Comparison of ENCODE assay signal across 27 cellular contexts in genomic region chrX:125940985-125941384, GRCh38.
"Had no signal": no experiment of that assay in that cellular context is flagged by ENCODE, and none has a peak within 500 bp of the region (broad histone marks: within the 10 kb centered on the region; RNA-seq: fewer than 3 reads in every experiment).

No MANE protein-coding gene starts in this region.

- DNase-seq: stimulated activated CD4-positive, alpha-beta T cell treated with anti-CD3 and anti-CD28 coated beads, Interleukin-2, amount 100 ng/mL, for 48 hours; stimulated activated CD4-positive, alpha-beta T cell treated with anti-CD3 and anti-CD28 coated beads, Interleukin-4, amount 100 ng/mL, for 1 hour; stimulated activated CD4-positive, alpha-beta T cell treated with anti-CD3 and anti-CD28 coated beads, Interleukin-4, amount 100 ng/mL, for 24 hours; stimulated activated CD4-positive, alpha-beta T cell treated with anti-CD3 and anti-CD28 coated beads, Interleukin-4, amount 100 ng/mL, for 4 hours; stimulated activated CD8-positive, alpha-beta memory T cell treated with anti-CD3 and anti-CD28 coated beads, Interleukin-4, amount 100 ng/mL, for 48 hours; stimulated activated naive CD4-positive, alpha-beta T cell; stimulated activated naive CD4-positive, alpha-beta T cell treated with Interleukin-2 at 50 U/mL for 16 hours; stimulated activated naive CD8-positive, alpha-beta T cell treated with anti-CD3 and anti-CD28 coated beads, Interleukin-15, amount 100 ng/mL, for 72 hours; stimulated activated naive CD8-positive, alpha-beta T cell treated with anti-CD3 and anti-CD28 coated beads, Interleukin-15, Interleukin-2, amounts not matched to agents 100 U/mL and 50 U/mL, for 24 hours; stomach; substantia nigra; testis; thyroid gland; tibial artery; transverse colon; trophoblast cell; upper lobe of left lung; upper lobe of right lung; uterus had no signal

- H3K4me1 ChIP-seq: stomach, suprapubic skin, testis, thyroid gland, tibial artery, tibial nerve, transverse colon, upper lobe of left lung, upper lobe of right lung, uterus, vagina had no signal

- H3K36me3 ChIP-seq: stomach, suprapubic skin, thoracic aorta, thyroid gland, tibial artery, tibial nerve, transverse colon, upper lobe of left lung, upper lobe of right lung, uterus, vagina had no signal

- H3K27ac ChIP-seq: stomach, suprapubic skin, testis, thoracic aorta, thyroid gland, tibial artery, tibial nerve, transverse colon, upper lobe of left lung, upper lobe of right lung, uterus, vagina had no signal

- H3K4me1 Mint-ChIP-seq: stimulated activated effector memory CD8-positive, alpha-beta T cell treated with anti-CD3 and anti-CD28 coated beads, Interleukin-12 subunit alpha, Interleukin-12 subunit beta, amount 100 ng/mL, for 72 hours; stimulated activated memory B cell treated with anti-CD40 and anti-IgM and Interleukin-4, amounts not matched to agents 10 μg/mL and 1 μg/mL and 100 μg/mL, for 72 hours; stimulated activated naive CD8-positive, alpha-beta T cell treated with anti-CD3 and anti-CD28 coated beads, Interleukin-15, amount 100 ng/mL, for 72 hours had no signal

- H3K27ac Mint-ChIP-seq: stimulated activated effector memory CD8-positive, alpha-beta T cell treated with anti-CD3 and anti-CD28 coated beads, Interleukin-12 subunit alpha, Interleukin-12 subunit beta, amount 100 ng/mL, for 72 hours; stimulated activated memory B cell treated with anti-CD40 and anti-IgM and Interleukin-4, amounts not matched to agents 10 μg/mL and 1 μg/mL and 100 μg/mL, for 72 hours; stimulated activated naive CD8-positive, alpha-beta T cell treated with anti-CD3 and anti-CD28 coated beads, Interleukin-15, amount 100 ng/mL, for 72 hours; stimulated activated naive CD8-positive, alpha-beta T cell treated with anti-CD3 and anti-CD28 coated beads, Interleukin-15, Interleukin-2, amounts not matched to agents 100 ng/mL and 50 ng/mL, for 24 hours; type B pancreatic cell had no signal

- H3K4me3 Mint-ChIP-seq: stimulated activated effector memory CD8-positive, alpha-beta T cell treated with anti-CD3 and anti-CD28 coated beads, Interleukin-12 subunit alpha, Interleukin-12 subunit beta, amount 100 ng/mL, for 72 hours; stimulated activated memory B cell treated with anti-CD40 and anti-IgM and Interleukin-4, amounts not matched to agents 10 μg/mL and 1 μg/mL and 100 μg/mL, for 72 hours; stimulated activated naive CD8-positive, alpha-beta T cell treated with anti-CD3 and anti-CD28 coated beads, Interleukin-15, amount 100 ng/mL, for 72 hours; stimulated activated naive CD8-positive, alpha-beta T cell treated with anti-CD3 and anti-CD28 coated beads, Interleukin-15, Interleukin-2, amounts not matched to agents 100 ng/mL and 50 ng/mL, for 24 hours; type B pancreatic cell had no signal

- H3K4me3 ChIP-seq: stomach, suprapubic skin, testis, thoracic aorta, thyroid gland, tibial artery, tibial nerve, transverse colon, upper lobe of left lung, upper lobe of right lung, uterus, vagina had no signal

- H3K9me3 Mint-ChIP-seq: stimulated activated effector memory CD8-positive, alpha-beta T cell treated with anti-CD3 and anti-CD28 coated beads, Interleukin-12 subunit alpha, Interleukin-12 subunit beta, amount 100 ng/mL, for 72 hours; stimulated activated memory B cell treated with anti-CD40 and anti-IgM and Interleukin-4, amounts not matched to agents 10 μg/mL and 1 μg/mL and 100 μg/mL, for 72 hours; stimulated activated naive CD8-positive, alpha-beta T cell treated with anti-CD3 and anti-CD28 coated beads, Interleukin-15, Interleukin-2, amounts not matched to agents 100 ng/mL and 50 ng/mL, for 24 hours; type B pancreatic cell had no signal

- H3K27me3 ChIP-seq: stomach, suprapubic skin, testis, thyroid gland, tibial artery, tibial nerve, transverse colon, upper lobe of left lung, upper lobe of right lung, uterus, vagina had no signal

- H3K36me3 Mint-ChIP-seq: stimulated activated effector memory CD8-positive, alpha-beta T cell treated with anti-CD3 and anti-CD28 coated beads, Interleukin-12 subunit alpha, Interleukin-12 subunit beta, amount 100 ng/mL, for 72 hours; stimulated activated memory B cell treated with anti-CD40 and anti-IgM and Interleukin-4, amounts not matched to agents 10 μg/mL and 1 μg/mL and 100 μg/mL, for 72 hours; type B pancreatic cell had no signal

- H3K27me3 Mint-ChIP-seq: stimulated activated memory B cell treated with anti-CD40 and anti-IgM and Interleukin-4, amounts not matched to agents 10 μg/mL and 1 μg/mL and 100 μg/mL, for 72 hours; stimulated activated naive CD8-positive, alpha-beta T cell treated with anti-CD3 and anti-CD28 coated beads, Interleukin-15, amount 100 ng/mL, for 72 hours; stimulated activated naive CD8-positive, alpha-beta T cell treated with anti-CD3 and anti-CD28 coated beads, Interleukin-15, Interleukin-2, amounts not matched to agents 100 ng/mL and 50 ng/mL, for 24 hours; type B pancreatic cell had no signal

- ATAC-seq: stimulated activated effector memory CD8-positive, alpha-beta T cell treated with anti-CD3 and anti-CD28 coated beads, Interleukin-12 subunit alpha, Interleukin-12 subunit beta, amount 100 ng/mL, for 72 hours; stimulated activated memory B cell treated with anti-CD40 and anti-IgM and Interleukin-4, amounts not matched to agents 10 μg/mL and 1 μg/mL and 100 μg/mL, for 72 hours; stimulated activated naive CD8-positive, alpha-beta T cell treated with anti-CD3 and anti-CD28 coated beads, Interleukin-15, amount 100 ng/mL, for 72 hours; stimulated activated naive CD8-positive, alpha-beta T cell treated with anti-CD3 and anti-CD28 coated beads, Interleukin-15, Interleukin-2, amounts not matched to agents 100 U/mL and 50 U/mL, for 24 hours; upper lobe of right lung had no signal
